ENCODE assay signal across 25 cellular contexts in genomic region chr22:23457586-23457985, GRCh38.
DNase-seq lines count a peak whose midpoint lies in the region; ATAC-seq, FAIRE-seq and TF ChIP-seq lines count a peak whose summit lies in the region.
"Had no signal": no experiment of that assay in that cellular context is flagged by ENCODE, and none has a peak within 500 bp of the region (broad histone marks: within the 10 kb centered on the region; RNA-seq: fewer than 3 reads in every experiment).

No MANE protein-coding gene starts in this region.

- ATAC-seq in HepG2: no peak
- ATAC-seq in right lobe of liver: no peak
- no peak for ATAC-seq in HG02798 (IDR thresholded peaks at IDR 0.05; ENCODE audit: poor library complexity, unreplicated experiment)
- no peak for ATAC-seq in left ventricle myocardium superior
- ATAC-seq in HG03457 (IDR thresholded peaks at IDR 0.05; ENCODE audit: unreplicated experiment): no peak
- ATAC-seq: A549, GM23338, left lung, Panc1, SK-N-SH treated with all-trans-retinoic acid at 6 μM for 48 hours had no signal

- H3K27me3 ChIP-seq in HepG2 (ENCODE audit: control insufficient read depth in 1 of 2, insufficient read depth in 2 of 2, low read length in 2 of 2): peaks cover 0 to 22% of the 10 kb centered on the region in 2 experiments; a peak in 4 of 5 replicates
- H3K27me3 ChIP-seq in right lobe of liver: no peaks in the 10 kb centered on the region
- H3K27me3 ChIP-seq: cardiac muscle cell had no signal

- DNase-seq in HepG2 (ENCODE audit: low spot score): no peak
- no peak for DNase-seq in right lobe of liver
- DNase-seq in NCI-H69 (lab: John Stamatoyannopoulos, UW): peak; percentile 99
- DNase-seq in left kidney (ENCODE audit: low read depth, low spot score): peak; percentile 66
- DNase-seq in cortex of kidney (lab: John Stamatoyannopoulos, UW): no peak
- DNase-seq in left ventricle myocardium superior: no peak
- DNase-seq: activated CD4-positive, alpha-beta memory T cell treated with anti-CD3 and anti-CD28 coated beads, Interleukin-2, amount 10 ng/mL, durations not matched to agents 7 days and 5 days; activated CD4-positive, CD25-positive, alpha-beta regulatory T cell; activated naive CD4-positive, alpha-beta T cell; activated T-cell treated with anti-CD3 and anti-CD28 coated beads, Interleukin-2, amount 50 U/mL, for 24 hours; dermis blood vessel endothelial cell; GDM1; heart right ventricle; left lung; NCI-H1048; NCI-H82; nucleus accumbens; T-helper 9 cell had no signal

- no TSS peak for BruUV-seq in HepG2 (replicated peaks; lab: Mats Ljungman, UMichigan)

- no peak overlapping the region for H3K4me3 ChIP-seq in HepG2 (replicated peaks in 1 of 3; ENCODE audit: insufficient read depth in 1 of 3, low read depth in 2 of 3, low read length in 3 of 3)
- H3K4me3 ChIP-seq in right lobe of liver: no peak overlapping the region
- H3K4me3 ChIP-seq: A549, cardiac muscle cell, GM23338, heart right ventricle, left lung had no signal

- H2AFZ ChIP-seq in HepG2 (ENCODE audit: low read length): no peak overlapping the region
- H2AFZ ChIP-seq: GM23338 had no signal

- POLR2A ChIA-PET in HepG2 (lab: Yijun Ruan, JAX): no interaction called here

- peak; percentile 40 for FAIRE-seq in HepG2 (lab: Jason Lieb, UNC)
- FAIRE-seq: A549 had no signal

- TF ChIP-seq POLR2A in HepG2 (IDR thresholded peaks at IDR 0.05; ENCODE audit: insufficient read depth in 1 of 2, low read depth in 2 of 2, low read length in 2 of 2): no peak
- no peak for TF ChIP-seq POLR2A in right lobe of liver (IDR thresholded peaks at IDR 0.05)

- TF ChIP-seq CTCF in HepG2 (CRISPR knock-in tag; IDR thresholded peaks at IDR 0.05) (no peak), right lobe of liver (IDR thresholded peaks at IDR 0.05) (no peak)

- H3K4me1 ChIP-seq in HepG2 (ENCODE audit: insufficient read depth, low read length) (peaks cover 50% of the 10 kb centered on the region), right lobe of liver (no peaks in the 10 kb centered on the region)
- H3K4me1 ChIP-seq: A549, heart right ventricle, left lung had no signal

- no peak for TF ChIP-seq EP300 in HepG2 (IDR thresholded peaks at IDR 0.05; ENCODE audit: low read depth in 2 of 2, low read length in 2 of 2)
- no peak for TF ChIP-seq EP300 in HepG2 (CRISPR knock-in tag; IDR thresholded peaks at IDR 0.05; ENCODE audit: borderline replicate concordance)

- CTCF ChIA-PET in HepG2 (lab: Yijun Ruan, JAX; ENCODE audit: low intra/inter-chr PET ratio, low total read pairs): no interaction called here

- H3K36me3 ChIP-seq in HepG2 (replicated peaks in 1 of 2; ENCODE audit: control insufficient read depth in 1 of 2, insufficient read depth in 2 of 2, low read length in 2 of 2) (no peaks in the 10 kb centered on the region), right lobe of liver (no peaks in the 10 kb centered on the region)
- H3K36me3 ChIP-seq: cardiac muscle cell, heart right ventricle, left lung had no signal

- no peak overlapping the region; the same call in 1 of the 2 replicates for H3K4me2 ChIP-seq in HepG2 (ENCODE audit: low read depth, low read length)
- H3K4me2 ChIP-seq: A549, GM23338 had no signal

- no peaks in the 10 kb centered on the region for H3K79me2 ChIP-seq in HepG2 (ENCODE audit: insufficient read depth, low read length)

- TF ChIP-seq RAD21 in HepG2 (CRISPR knock-in tag; IDR thresholded peaks at IDR 0.05): no peak

- in situ Hi-C loops in HepG2 (cut with HindIII; ENCODE audit: extremely low pct_ligation_motif_present, low pct_unique_long_range_greater_than_20kb): no loop called here

- no peaks in the 10 kb centered on the region for H4K20me1 ChIP-seq in HepG2 (ENCODE audit: insufficient read depth, low read length)

- no peak overlapping the region for H3K9ac ChIP-seq in HepG2 (ENCODE audit: insufficient read depth, low read depth, low read length)

- H3K27ac ChIP-seq in HepG2 (ENCODE audit: extremely low read length, insufficient read depth, low read length) (no peak overlapping the region), right lobe of liver (no peak overlapping the region)
- H3K27ac ChIP-seq: A549, cardiac muscle cell, heart right ventricle, left lung had no signal

- WGBS in HepG2 (ENCODE audit: low lambda C conversion rate): 56% methylated on average over 4 of the region's 13 CpGs
- WGBS in right lobe of liver (ENCODE audit: insufficient coverage, low coverage, low lambda C conversion rate, missing lambda C conversion rate): 80% methylated on average over 2 of the region's 13 CpGs

- intact Hi-C loops in HepG2 (cut with micrococcal nuclease; ENCODE audit: unreplicated experiment) (no loop called here), right lobe of liver (cut with DNase I) (no loop called here), left ventricle myocardium superior (cut with micrococcal nuclease) (no loop called here)

- H3K9me3 ChIP-seq in HepG2 (ENCODE audit: low read length): no peaks in the 10 kb centered on the region
- no peaks in the 10 kb centered on the region for H3K9me3 ChIP-seq in right lobe of liver
- H3K9me3 ChIP-seq: A549, heart right ventricle, left lung had no signal

TF ChIP-seq in HepG2, 621 proteins besides CTCF, POLR2A, EP300 and RAD21:
- TF ChIP-seq CBX2 (IDR thresholded peaks at IDR 0.05; ENCODE audit: low read depth, low read length): no peak
- no peak for TF ChIP-seq CBX2 (CRISPR knock-in tag; IDR thresholded peaks at IDR 0.05; ENCODE audit: low read depth)
- TF ChIP-seq, protein P1, sequence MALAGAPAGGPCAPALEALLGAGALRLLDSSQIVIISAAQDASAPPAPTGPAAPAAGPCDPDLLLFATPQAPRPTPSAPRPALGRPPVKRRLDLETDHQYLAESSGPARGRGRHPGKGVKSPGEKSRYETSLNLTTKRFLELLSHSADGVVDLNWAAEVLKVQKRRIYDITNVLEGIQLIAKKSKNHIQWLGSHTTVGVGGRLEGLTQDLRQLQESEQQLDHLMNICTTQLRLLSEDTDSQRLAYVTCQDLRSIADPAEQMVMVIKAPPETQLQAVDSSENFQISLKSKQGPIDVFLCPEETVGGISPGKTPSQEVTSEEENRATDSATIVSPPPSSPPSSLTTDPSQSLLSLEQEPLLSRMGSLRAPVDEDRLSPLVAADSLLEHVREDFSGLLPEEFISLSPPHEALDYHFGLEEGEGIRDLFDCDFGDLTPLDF (CRISPR knock-in tag; IDR thresholded peaks at IDR 0.05): no peak
- TF ChIP-seq CCDC6 (CRISPR knock-in tag; IDR thresholded peaks at IDR 0.05): no peak
- no peak for TF ChIP-seq EEA1 (CRISPR knock-in tag; IDR thresholded peaks at IDR 0.05; ENCODE audit: borderline replicate concordance)
- no peak for TF ChIP-seq EHMT2 (IDR thresholded peaks at IDR 0.05; ENCODE audit: borderline replicate concordance, low read depth, low read length)
- TF ChIP-seq, protein P2, sequence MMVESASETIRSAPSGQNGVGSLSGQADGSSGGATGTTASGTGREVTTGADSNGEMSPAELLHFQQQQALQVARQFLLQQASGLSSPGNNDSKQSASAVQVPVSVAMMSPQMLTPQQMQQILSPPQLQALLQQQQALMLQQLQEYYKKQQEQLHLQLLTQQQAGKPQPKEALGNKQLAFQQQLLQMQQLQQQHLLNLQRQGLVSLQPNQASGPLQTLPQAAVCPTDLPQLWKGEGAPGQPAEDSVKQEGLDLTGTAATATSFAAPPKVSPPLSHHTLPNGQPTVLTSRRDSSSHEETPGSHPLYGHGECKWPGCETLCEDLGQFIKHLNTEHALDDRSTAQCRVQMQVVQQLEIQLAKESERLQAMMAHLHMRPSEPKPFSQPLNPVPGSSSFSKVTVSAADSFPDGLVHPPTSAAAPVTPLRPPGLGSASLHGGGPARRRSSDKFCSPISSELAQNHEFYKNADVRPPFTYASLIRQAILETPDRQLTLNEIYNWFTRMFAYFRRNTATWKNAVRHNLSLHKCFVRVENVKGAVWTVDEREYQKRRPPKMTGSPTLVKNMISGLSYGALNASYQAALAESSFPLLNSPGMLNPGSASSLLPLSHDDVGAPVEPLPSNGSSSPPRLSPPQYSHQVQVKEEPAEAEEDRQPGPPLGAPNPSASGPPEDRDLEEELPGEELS (CRISPR knock-in tag; IDR thresholded peaks at IDR 0.05): no peak
- TF ChIP-seq ZNF335 (CRISPR knock-in tag; IDR thresholded peaks at IDR 0.05): no peak
- no peak for TF ChIP-seq ZMAT3 (CRISPR knock-in tag; conservative IDR thresholded peaks at IDR 0.05)
- TF ChIP-seq SOX5 (CRISPR knock-in tag; IDR thresholded peaks at IDR 0.05; ENCODE audit: borderline replicate concordance): no peak
- no peak for TF ChIP-seq SPEN (CRISPR knock-in tag; IDR thresholded peaks at IDR 0.05; ENCODE audit: low read depth)
- no peak for TF ChIP-seq YY1 (IDR thresholded peaks at IDR 0.05; ENCODE audit: insufficient read depth, insufficient replicate concordance, low read depth, low read length)
- no peak for TF ChIP-seq U2AF2 (IDR thresholded peaks at IDR 0.05; ENCODE audit: low read depth, low read length)
- TF ChIP-seq NFKB2 (CRISPR knock-in tag; IDR thresholded peaks at IDR 0.05; ENCODE audit: borderline replicate concordance): no peak
- no peak for TF ChIP-seq YEATS4 (CRISPR knock-in tag; IDR thresholded peaks at IDR 0.05; ENCODE audit: borderline replicate concordance)
- no peak for TF ChIP-seq KDM4B (CRISPR knock-in tag; IDR thresholded peaks at IDR 0.05)
- no peak for TF ChIP-seq ELF4 (CRISPR knock-in tag; IDR thresholded peaks at IDR 0.05; ENCODE audit: borderline replicate concordance)
- TF ChIP-seq SMARCC2 (IDR thresholded peaks at IDR 0.05): no peak

Comparison
In these comparisons a context has a peak if more than half of its experiments do, and no peak if none do; other contexts are left out.
1. DNase-seq: peak in NCI-H69 (single experiment) and left kidney (single experiment); none in HepG2 (single experiment), right lobe of liver (0 of 3), cortex of kidney (single experiment) and left ventricle myocardium superior (single experiment).